10 cellular contexts compared by ENCODE assay signal in genomic region chr1:171257207-171258052, GRCh38. TPM values are rescaled to one million over a fixed set of nuclear protein-coding genes. Genes with fewer than 3 reads are reported as not detected.
DNase-seq lines count a peak whose midpoint lies in the region; ATAC-seq, FAIRE-seq and TF ChIP-seq lines count a peak whose summit lies in the region.
"Had no signal": no experiment of that assay in that cellular context is flagged by ENCODE, and none has a peak within 500 bp of the region (broad histone marks: within the 10 kb centered on the region; RNA-seq: fewer than 3 reads in every experiment).

No MANE protein-coding gene starts in this region.

- H3K4me3 ChIP-seq in AG09309 (ENCODE audit: control insufficient read depth, low read depth, low read length) (no peak overlapping the region), epithelial cell of esophagus (ENCODE audit: low read length) (no peak overlapping the region), lower leg skin (ENCODE audit: low read depth, poor library complexity, severe bottlenecking) (no peak overlapping the region)

- H3K27ac Mint-ChIP-seq in glutamatergic neuron (ENCODE audit: unreplicated experiment) = no peak overlapping the region
- H3K27ac Mint-ChIP-seq: T-helper 1 cell treated with Interleukin-12 subunit alpha and Interleukin-12 subunit beta and Interleukin-4 antibody, amounts not matched to agents 30 μg/mL and 1 μg/mL, for 36 hours had no signal

- peaks cover 1% of the 10 kb centered on the region for H3K4me1 Mint-ChIP-seq in glutamatergic neuron (ENCODE audit: low read depth, unreplicated experiment)

- no peak for TF ChIP-seq POLR2A in lower leg skin (IDR thresholded peaks at IDR 0.05)

- no peak for ATAC-seq in GM21526 (IDR thresholded peaks at IDR 0.05; ENCODE audit: low FRiP score, unreplicated experiment)

- H3K9me3 Mint-ChIP-seq in glutamatergic neuron (ENCODE audit: unreplicated experiment) = peaks cover 2% of the 10 kb centered on the region
- H3K9me3 Mint-ChIP-seq: T-helper 1 cell treated with Interleukin-12 subunit alpha and Interleukin-12 subunit beta and Interleukin-4 antibody, amounts not matched to agents 30 μg/mL and 1 μg/mL, for 36 hours had no signal

- H3K4me3 Mint-ChIP-seq in glutamatergic neuron (ENCODE audit: unreplicated experiment) = no peak overlapping the region
- H3K4me3 Mint-ChIP-seq: T-helper 1 cell treated with Interleukin-12 subunit alpha and Interleukin-12 subunit beta and Interleukin-4 antibody, amounts not matched to agents 30 μg/mL and 1 μg/mL, for 36 hours had no signal

- WGBS in lower leg skin, 2 donors = 27 to 37% methylated on average over 11 of the region's 11 CpGs

- no peaks in the 10 kb centered on the region for H3K36me3 Mint-ChIP-seq in glutamatergic neuron (ENCODE audit: unreplicated experiment)

- no peak for TF ChIP-seq CTCF in AG09309 (IDR thresholded peaks at IDR 0.05; ENCODE audit: control insufficient read depth, insufficient read depth, low read depth, low read length, missing control alignments)
- TF ChIP-seq CTCF in epithelial cell of esophagus (IDR thresholded peaks at IDR 0.05; ENCODE audit: insufficient read depth, low read depth, low read length, missing control alignments) = no peak
- no peak for TF ChIP-seq CTCF in lower leg skin (IDR thresholded peaks at IDR 0.05)
- TF ChIP-seq CTCF in glutamatergic neuron (IDR thresholded peaks at IDR 0.05; ENCODE audit: partially characterized antibody, unreplicated experiment) = no peak

- peaks cover 2% of the 10 kb centered on the region for H3K27me3 Mint-ChIP-seq in glutamatergic neuron (ENCODE audit: unreplicated experiment)

- FAIRE-seq in GM19239 (lab: Jason Lieb, UNC) = no peak

- intact Hi-C loops in lower leg skin (cut with DNase I; ENCODE audit: low total_unique reads) = no loop called here

- in situ Hi-C loops in G401 (cut with HindIII; ENCODE audit: low sequenced_read_pairs) = no loop called here

- DNase-seq in AG09309 (ENCODE audit: low read depth) = peak; percentile 40
- peak; percentile 41 for DNase-seq in LoVo (ENCODE audit: low spot score)
- peak; percentile 96 for DNase-seq in epithelial cell of esophagus (ENCODE audit: low read depth)
- peak; percentile 80 to 94 for DNase-seq in lower leg skin (ENCODE audit: low spot score in 2 of 2)
- no peak for DNase-seq in glutamatergic neuron
- no peak for DNase-seq in G401 (ENCODE audit: low spot score)
- DNase-seq in GM19239 (ENCODE audit: insufficient read length, low spot score) = no peak
- DNase-seq: activated T-cell treated with anti-CD3 and anti-CD28 coated beads for 4 hours had no signal

RNA-seq across cellular contexts. Expression of gene FMO1, which starts 9.1 kb away (rescaled TPM):
- total RNA-seq in lower leg skin = 1 to 10 TPM in 3 of 4 donors, under 1 TPM in 1; 0.53 to 3.4 (median 2.2) TPM
- total RNA-seq in glutamatergic neuron (ENCODE audit: unreplicated experiment) = not detected
- total RNA-seq in G401 (2014; rRNA removed; shearing (Covaris generic)) = 83.2 and 83.8 TPM in 2 replicates

RNA-seq across cellular contexts. Expression of gene FMO4, which starts 56.6 kb away (rescaled TPM):
- total RNA-seq in lower leg skin = 1 to 10 TPM; 2.3 to 4.7 (median 3.2) TPM
- 0.56 TPM for total RNA-seq in glutamatergic neuron (ENCODE audit: unreplicated experiment)
- 7.4 and 12.8 TPM in 2 replicates for total RNA-seq in G401 (2014; rRNA removed; shearing (Covaris generic))

Comparison
In these comparisons a context has a peak if more than half of its experiments do, and no peak if none do; other contexts are left out.
1. DNase-seq: peak in AG09309 (single experiment), LoVo (single experiment), epithelial cell of esophagus (single experiment) and lower leg skin (2 of 2); none in glutamatergic neuron (single experiment), G401 (single experiment) and GM19239 (single experiment).
2. RNA of gene FMO1, which starts 9.1 kb away (total RNA-seq): 83.2 to 83.8 TPM in G401; 0.53 to 3.4 TPM in lower leg skin and not detected in glutamatergic neuron (single experiment); every median in the first group is over 10 times any median in the second.